In genomic region chr12:79769860-79770485, GRCh38 we compare ENCODE assay signal across 1 cellular context.
TF ChIP-seq lines count a peak whose summit lies in the region.

No MANE protein-coding gene starts in this region.

TF ChIP-seq in GM23338, 12 proteins besides CTCF, POLR2A, EP300 and RAD21 (continued from another document):
- TF ChIP-seq ZNF462 (CRISPR knock-in tag; IDR thresholded peaks at IDR 0.05) (no peak), EZH2phosphoT487 (IDR thresholded peaks at IDR 0.05; ENCODE audit: unreplicated experiment) (no peak), CREB1 (CRISPR knock-in tag; IDR thresholded peaks at IDR 0.05; ENCODE audit: low read depth) (no peak), ETS1 (IDR thresholded peaks at IDR 0.05) (no peak)
